24 cellular contexts compared by ENCODE assay signal in genomic region chr15:78387678-78388077, GRCh38.
DNase-seq lines count a peak whose midpoint lies in the region; ATAC-seq and TF ChIP-seq lines count a peak whose summit lies in the region.
"Had no signal": no experiment of that assay in that cellular context is flagged by ENCODE, and none has a peak within 500 bp of the region (broad histone marks: within the 10 kb centered on the region; RNA-seq: fewer than 3 reads in every experiment).

No MANE protein-coding gene starts in this region.

- ATAC-seq in GM21723 (IDR thresholded peaks at IDR 0.05; ENCODE audit: unreplicated experiment): no peak
- ATAC-seq: heart left ventricle, left lobe of liver had no signal

- H3K4me3 ChIP-seq in choroid plexus epithelial cell (ENCODE audit: low read depth, low read length): no peak overlapping the region
- H3K4me3 ChIP-seq: colonic mucosa, heart left ventricle, PC-9, skin epidermis had no signal

- DNase-seq in DMS153 (lab: John Stamatoyannopoulos, UW) (peak; percentile 19), DMS153 treated with DMSO at 0.1 percent for 48 hours (lab: John Stamatoyannopoulos, UW; ENCODE audit: unreplicated experiment) (no peak), NCI-H1417 (lab: John Stamatoyannopoulos, UW) (peak; percentile 70 to 92 (median 75)), NCI-H345 (lab: John Stamatoyannopoulos, UW) (peak; percentile 67), choroid plexus epithelial cell (ENCODE audit: low read depth) (peak; percentile 18), hippocampal formation (lab: John Stamatoyannopoulos, UW) (no peak)
- no peak for DNase-seq in stimulated activated CD8-positive, alpha-beta memory T cell treated with anti-CD3 and anti-CD28 coated beads, Interleukin-4, amount 100 ng/mL, for 48 hours
- DNase-seq: activated naive CD4-positive, alpha-beta T cell treated with anti-CD3 and anti-CD28 coated beads for 36 hours; activated T-cell treated with anti-CD3 and anti-CD28 coated beads, Interleukin-2, amount 50 U/mL, for 48 hours; amygdala; CD4-positive, CD25-positive, alpha-beta regulatory T cell; colonic mucosa; DMS 273 treated with DMSO at 0.1 percent for 48 hours; effector memory CD4-positive, alpha-beta T cell; GDM1; heart left ventricle; mesendoderm; NCI-H1930; NK-92 treated with Interleukin-12 subunit alpha and Interleukin-12 subunit beta, amount 100 ng/mL, for 24 hours; PC-9; SHP77 treated with DMSO at 0.1 percent for 48 hours had no signal

- no peak for TF ChIP-seq CTCF in choroid plexus epithelial cell (conservative IDR thresholded peaks at IDR 0.05; ENCODE audit: low read depth, low read length)

Comparison
In these comparisons a context has a peak if more than half of its experiments do, and no peak if none do; other contexts are left out.
1. DNase-seq: peak in DMS153 (single experiment), NCI-H1417 (3 of 3), NCI-H345 (single experiment) and choroid plexus epithelial cell (single experiment); none in DMS153 treated with DMSO at 0.1 percent for 48 hours (single experiment), stimulated activated CD8-positive, alpha-beta memory T cell treated with anti-CD3 and anti-CD28 coated beads, Interleukin-4, amount 100 ng/mL, for 48 hours (single experiment) and hippocampal formation (0 of 2).